ENCODE assay signal across 21 cellular contexts in the genomic region with DNA sequence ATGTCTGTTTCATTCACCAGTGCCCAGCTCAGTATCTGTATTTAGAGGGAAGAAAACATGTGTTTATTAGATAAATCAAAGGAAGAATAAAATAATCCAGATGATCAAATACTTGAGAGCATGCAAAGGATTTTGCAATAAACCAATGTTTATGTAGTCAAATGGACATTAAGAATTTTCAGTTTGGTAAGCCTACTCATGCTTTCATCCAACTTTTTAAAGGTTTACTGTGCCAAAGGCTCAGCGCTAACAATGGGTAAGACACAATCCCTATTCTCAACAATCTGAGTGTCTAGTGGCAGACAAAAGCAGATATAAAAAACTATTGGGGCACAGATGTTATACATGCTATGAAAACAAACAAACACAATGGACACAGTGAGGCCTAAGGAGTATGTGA. TPM values are rescaled to one million over a fixed set of nuclear protein-coding genes. Genes with fewer than 3 reads are reported as not detected.
A peak's percentile ranks its signal among the peaks of the same experiment; 100 is the strongest.
DNase-seq lines count a peak whose midpoint lies in the region; ATAC-seq and TF ChIP-seq lines count a peak whose summit lies in the region.
"Had no signal": no experiment of that assay in that cellular context is flagged by ENCODE, and none has a peak within 500 bp of the region (broad histone marks: within the 10 kb centered on the region; RNA-seq: fewer than 3 reads in every experiment).

No MANE protein-coding gene starts in this region.

- H3K4me1 ChIP-seq in adipocyte (ENCODE audit: control insufficient read depth, insufficient read depth, low read length) = peaks cover 4% of the 10 kb centered on the region
- H3K4me1 ChIP-seq in parathyroid adenoma = peaks cover 22% of the 10 kb centered on the region

- intact Hi-C loops in cardiac septum (cut with DNase I) = loop anchor here (5.0 kb wide), 1 partner anchor 38 kb away; no protein-coding TSS in a partner anchor

- H3K27ac Mint-ChIP-seq in natural killer cell treated with Interleukin-12 subunit alpha and Interleukin-12 subunit beta and Interleukin-15 and Interleukin-18, amount 100 ng/mL, for 72 hours = no peak overlapping the region
- H3K27ac Mint-ChIP-seq: B cell; CD4-positive, CD25-positive, alpha-beta regulatory T cell; IgD-negative memory B cell had no signal

- peaks cover 3% of the 10 kb centered on the region for H3K9me3 Mint-ChIP-seq in natural killer cell treated with Interleukin-12 subunit alpha and Interleukin-12 subunit beta and Interleukin-15 and Interleukin-18, amount 100 ng/mL, for 72 hours

- H3K36me3 ChIP-seq in adipocyte (ENCODE audit: control insufficient read depth, insufficient read depth, low read length, severe bottlenecking) = no peaks in the 10 kb centered on the region
- no peaks in the 10 kb centered on the region for H3K36me3 ChIP-seq in parathyroid adenoma (ENCODE audit: control insufficient read depth, insufficient read depth, low read length)
- H3K36me3 ChIP-seq: BLaER1 treated with 17β-estradiol and CSF1 and Interleukin-3, amounts not matched to agents 10 nM and 100 nM had no signal

- peaks cover 0 to 4% of the 10 kb centered on the region in 2 donors for H3K27me3 Mint-ChIP-seq in natural killer cell treated with Interleukin-12 subunit alpha and Interleukin-12 subunit beta and Interleukin-15 and Interleukin-18, amount 100 ng/mL, for 72 hours
- H3K27me3 Mint-ChIP-seq: CD4-positive, CD25-positive, alpha-beta regulatory T cell; CD8-positive, alpha-beta memory T cell had no signal

- H2AFZ ChIP-seq in parathyroid adenoma = no peak overlapping the region

- no peak overlapping the region for H3K9ac ChIP-seq in adipocyte (ENCODE audit: low read length)
- no peak overlapping the region for H3K9ac ChIP-seq in parathyroid adenoma
- H3K9ac ChIP-seq: BLaER1 treated with 17β-estradiol and CSF1 and Interleukin-3, amounts not matched to agents 10 nM and 100 nM had no signal

- no peak overlapping the region for H3K4me3 Mint-ChIP-seq in natural killer cell treated with Interleukin-12 subunit alpha and Interleukin-12 subunit beta and Interleukin-15 and Interleukin-18, amount 100 ng/mL, for 72 hours
- H3K4me3 Mint-ChIP-seq: B cell; CD4-positive, CD25-positive, alpha-beta regulatory T cell; CD8-positive, alpha-beta memory T cell; IgD-negative memory B cell had no signal

- no peaks in the 10 kb centered on the region for H3K4me1 Mint-ChIP-seq in natural killer cell treated with Interleukin-12 subunit alpha and Interleukin-12 subunit beta and Interleukin-15 and Interleukin-18, amount 100 ng/mL, for 72 hours (ENCODE audit: low read depth in 2 of 2)
- H3K4me1 Mint-ChIP-seq: B cell; CD4-positive, CD25-positive, alpha-beta regulatory T cell; CD8-positive, alpha-beta memory T cell; IgD-negative memory B cell had no signal

- DNase-seq in EH (ENCODE audit: low read depth) = peak; percentile 5
- DNase-seq in adipocyte (ENCODE audit: low read depth) = peak; percentile 36
- peak; percentile 71 for DNase-seq in fibroblast of peridontal ligament (ENCODE audit: extremely low read depth)
- no peak for DNase-seq in natural killer cell treated with Interleukin-12 subunit alpha and Interleukin-12 subunit beta and Interleukin-15 and Interleukin-18, amount 100 ng/mL, for 72 hours (ENCODE audit: low spot score)
- DNase-seq in cardiac septum (ENCODE audit: low spot score) = no peak
- DNase-seq in hypothalamus (lab: John Stamatoyannopoulos, UW) = no peak
- DNase-seq: 8988T; CD4-positive, CD25-positive, alpha-beta regulatory T cell; CD8-positive, alpha-beta memory T cell; COR-L47; DMS 273 treated with DMSO at 0.1 percent for 48 hours; DMS53; DND-41; GOT3; H7 had no signal

- no peak for ATAC-seq in natural killer cell treated with Interleukin-12 subunit alpha and Interleukin-12 subunit beta and Interleukin-15 and Interleukin-18, amount 100 ng/mL, for 72 hours
- ATAC-seq in GM18868 (IDR thresholded peaks at IDR 0.05; ENCODE audit: unreplicated experiment) = no peak
- ATAC-seq: HepG2 had no signal

- H3K27me3 ChIP-seq in adipocyte (replicated peaks; ENCODE audit: control insufficient read depth, insufficient read depth, low read length) = no peaks in the 10 kb centered on the region
- no peaks in the 10 kb centered on the region for H3K27me3 ChIP-seq in parathyroid adenoma (ENCODE audit: control insufficient read depth, insufficient read depth, low read length)
- H3K27me3 ChIP-seq: BLaER1 treated with 17β-estradiol and CSF1 and Interleukin-3, amounts not matched to agents 10 nM and 100 nM had no signal

- H3K27ac ChIP-seq in parathyroid adenoma = peak overlapping the region; percentile 36
- H3K27ac ChIP-seq: BLaER1 treated with 17β-estradiol and CSF1 and Interleukin-3, amounts not matched to agents 10 nM and 100 nM had no signal

- H3K79me2 ChIP-seq in parathyroid adenoma = no peaks in the 10 kb centered on the region

- H3K36me3 Mint-ChIP-seq in natural killer cell treated with Interleukin-12 subunit alpha and Interleukin-12 subunit beta and Interleukin-15 and Interleukin-18, amount 100 ng/mL, for 72 hours = peaks cover 5% of the 10 kb centered on the region
- H3K36me3 Mint-ChIP-seq: CD4-positive, CD25-positive, alpha-beta regulatory T cell; CD8-positive, alpha-beta memory T cell; IgD-negative memory B cell had no signal

- H3K4me2 ChIP-seq in parathyroid adenoma (ENCODE audit: low read length) = no peak overlapping the region
- H3K4me2 ChIP-seq: BLaER1 treated with 17β-estradiol and CSF1 and Interleukin-3, amounts not matched to agents 10 nM and 100 nM had no signal

- no peak for TF ChIP-seq CTCF in parathyroid adenoma (IDR thresholded peaks at IDR 0.05)

- no peaks in the 10 kb centered on the region for H3K9me3 ChIP-seq in adipocyte (ENCODE audit: control insufficient read depth, low read length)
- no peaks in the 10 kb centered on the region for H3K9me3 ChIP-seq in parathyroid adenoma (ENCODE audit: control insufficient read depth, low read length)

- H3K4me3 ChIP-seq in adipocyte (ENCODE audit: low read length) = no peak overlapping the region
- no peak overlapping the region for H3K4me3 ChIP-seq in parathyroid adenoma (ENCODE audit: low read depth, low read length)
- H3K4me3 ChIP-seq: BLaER1 treated with 17β-estradiol and CSF1 and Interleukin-3, amounts not matched to agents 10 nM and 100 nM had no signal

RNA-seq across cellular contexts. Expression of a gene that starts 26.3 kb away (rescaled TPM):
- total RNA-seq in natural killer cell treated with Interleukin-12 subunit alpha and Interleukin-12 subunit beta and Interleukin-15 and Interleukin-18, amount 100 ng/mL, for 72 hours = not detected
- total RNA-seq in cardiac septum = 2.2 TPM
- total RNA-seq: B cell; CD8-positive, alpha-beta memory T cell had no signal

Comparison
In these comparisons a context has a peak if more than half of its experiments do, and no peak if none do; other contexts are left out.
1. DNase-seq: peak in EH (single experiment), adipocyte (single experiment) and fibroblast of peridontal ligament (single experiment); none in natural killer cell treated with Interleukin-12 subunit alpha and Interleukin-12 subunit beta and Interleukin-15 and Interleukin-18, amount 100 ng/mL, for 72 hours (single experiment), cardiac septum (single experiment) and hypothalamus (0 of 51).